ENCODE assay signal across 19 cellular contexts in genomic region chr20:9070304-9070703, GRCh38. TPM values are rescaled to one million over a fixed set of nuclear protein-coding genes. Genes with fewer than 3 reads are reported as not detected.
DNase-seq lines count a peak whose midpoint lies in the region; ATAC-seq and TF ChIP-seq lines count a peak whose summit lies in the region.
"Had no signal": no experiment of that assay in that cellular context is flagged by ENCODE, and none has a peak within 500 bp of the region (broad histone marks: within the 10 kb centered on the region; RNA-seq: fewer than 3 reads in every experiment).

No MANE protein-coding gene starts in this region.

- no peak overlapping the region for H3K9ac ChIP-seq in SK-N-SH
- no peak overlapping the region for H3K9ac ChIP-seq in SK-N-MC (ENCODE audit: insufficient read length)
- peak overlapping the region; percentile 94 for H3K9ac ChIP-seq in skeletal muscle satellite cell (ENCODE audit: low read depth, low read length)

- H3K27me3 ChIP-seq in SK-N-SH (ENCODE audit: insufficient read depth) (no peaks in the 10 kb centered on the region), skeletal muscle satellite cell (ENCODE audit: control insufficient read depth, insufficient read depth, low read length) (no peaks in the 10 kb centered on the region)

- TF ChIP-seq RAD21 in SK-N-SH (IDR thresholded peaks at IDR 0.05; ENCODE audit: low read length), result no peak

- H3F3A ChIP-seq in SK-N-SH (replicated peaks; ENCODE audit: insufficient read depth), result peaks cover 11% of the 10 kb centered on the region

- no peak for ATAC-seq in SK-N-SH treated with all-trans-retinoic acid at 6 μM for 48 hours
- ATAC-seq: mucosa of descending colon, T-helper 17 cell had no signal

- H3K27ac ChIP-seq in SK-N-SH (ENCODE audit: low read depth in 2 of 2, low read length in 1 of 2), result no peak overlapping the region
- H3K27ac ChIP-seq in SK-N-MC, result no peak overlapping the region

- 81% methylated on average over 3 of the region's 3 CpGs for WGBS in SK-N-SH (ENCODE audit: low lambda C conversion rate)

- H3K4me3 ChIP-seq in SK-N-SH (ENCODE audit: low read depth in 2 of 2, low read length in 1 of 2) (peak overlapping the region; percentile 63 to 87; a peak in 2 of 4 replicates), SK-N-MC (peak overlapping the region; percentile 91), skeletal muscle satellite cell (ENCODE audit: low read length) (peak overlapping the region; percentile 96)
- H3K4me3 ChIP-seq: mucosa of descending colon had no signal

- H3K9me3 ChIP-seq in SK-N-SH (no peaks in the 10 kb centered on the region), SK-N-MC (ENCODE audit: low read depth, low read length) (no peaks in the 10 kb centered on the region), skeletal muscle satellite cell (replicated peaks; ENCODE audit: low read length) (no peaks in the 10 kb centered on the region)
- H3K9me3 ChIP-seq: mucosa of descending colon had no signal

- H3K79me2 ChIP-seq in SK-N-SH (ENCODE audit: insufficient read depth), result peaks cover 24% of the 10 kb centered on the region

- no peaks in the 10 kb centered on the region; the same call in 1 of the 2 replicates for H4K20me1 ChIP-seq in SK-N-SH (ENCODE audit: insufficient read depth)

- CTCF ChIA-PET in SK-N-SH (lab: Yijun Ruan, JAX), result interaction anchor here (0.7 to 2.7 kb wide), 5 partner anchors 19 to 217 kb away, joined by 3 to 15 read pairs (median 3); no protein-coding TSS in a partner anchor

- DNase-seq in SK-N-SH (no peak), SK-N-MC (ENCODE audit: low read depth, low spot score) (no peak), glomerular visceral epithelial cell (ENCODE audit: extremely low spot score) (peak; percentile 41), NCI-H774 (lab: John Stamatoyannopoulos, UW) (no peak)
- DNase-seq in NK-92 treated with Interleukin-12 subunit alpha and Interleukin-12 subunit beta, amount 100 ng/mL, for 24 hours (lab: John Stamatoyannopoulos, UW), result no peak
- DNase-seq in stimulated activated CD4-positive, alpha-beta T cell treated with anti-CD3 and anti-CD28 coated beads, Interleukin-2, amount 100 ng/mL, for 24 hours, result no peak
- DNase-seq: activated CD4-positive, alpha-beta T cell treated with anti-CD3 and anti-CD28 coated beads for 1 hour; activated naive CD4-positive, alpha-beta T cell treated with anti-CD3 and anti-CD28 coated beads for 36 hours; COR-L47; effector memory CD4-positive, alpha-beta T cell; foreskin melanocyte; immature natural killer cell; mucosa of descending colon; NCI-H1930; NCI-H526; RPMI8226; T-helper 17 cell had no signal

- H3K4me2 ChIP-seq in SK-N-SH (peak overlapping the region; percentile 97), skeletal muscle satellite cell (ENCODE audit: low read length) (peak overlapping the region; percentile 96)

- H2AFZ ChIP-seq in SK-N-SH (ENCODE audit: low read depth), result no peak overlapping the region

- no peaks in the 10 kb centered on the region for H3K9me2 ChIP-seq in SK-N-SH

- peaks cover 13 to 19% of the 10 kb centered on the region in 2 experiments for H3K4me1 ChIP-seq in SK-N-SH (ENCODE audit: control insufficient read depth in 1 of 2, insufficient read depth in 2 of 2, low read depth in 1 of 2, low read length in 1 of 2)
- H3K4me1 ChIP-seq in skeletal muscle satellite cell (ENCODE audit: control insufficient read depth, insufficient read depth, low read length), result peaks cover 9% of the 10 kb centered on the region

- H3K36me3 ChIP-seq in SK-N-SH (replicated peaks in 1 of 2; ENCODE audit: control insufficient read depth in 1 of 2, insufficient read depth in 2 of 2, low read length in 1 of 2) (no peaks in the 10 kb centered on the region), SK-N-MC (ENCODE audit: insufficient read depth, low read length) (no peaks in the 10 kb centered on the region), skeletal muscle satellite cell (ENCODE audit: insufficient read depth, low read length) (no peaks in the 10 kb centered on the region)

- POLR2A ChIA-PET in SK-N-SH (lab: Yijun Ruan, JAX), result interaction anchor here (0.9 kb wide), 1 partner anchor 95 kb away, joined by 3 read pairs; no protein-coding TSS in a partner anchor

- no peak for TF ChIP-seq CTCF in SK-N-SH (IDR thresholded peaks at IDR 0.05)

- no peak for TF ChIP-seq EP300 in SK-N-SH (IDR thresholded peaks at IDR 0.05; ENCODE audit: borderline replicate concordance in 1 of 2, low read depth in 1 of 2, low read length in 1 of 2)

TF ChIP-seq in SK-N-SH, 30 proteins besides CTCF, POLR2A, EP300 and RAD21:
- no peak for TF ChIP-seq RXRA (IDR thresholded peaks at IDR 0.05; ENCODE audit: borderline replicate concordance, low read depth)
- TF ChIP-seq POLR2AphosphoS5 (IDR thresholded peaks at IDR 0.05; ENCODE audit: low read depth, low read length), result no peak
- no peak for TF ChIP-seq NFIC (IDR thresholded peaks at IDR 0.05; ENCODE audit: borderline replicate concordance)
- no peak for TF ChIP-seq TEAD4 (IDR thresholded peaks at IDR 0.05; ENCODE audit: borderline replicate concordance, insufficient read depth)
- no peak for TF ChIP-seq JUND (IDR thresholded peaks at IDR 0.05)
- no peak for TF ChIP-seq PBX3 (IDR thresholded peaks at IDR 0.05)
- TF ChIP-seq SMC3 (IDR thresholded peaks at IDR 0.05; ENCODE audit: low read depth, low read length), result no peak
- no peak for TF ChIP-seq TAF1 (IDR thresholded peaks at IDR 0.05; ENCODE audit: borderline replicate concordance, low read depth, low read length)

TF ChIP-seq in SK-N-SH treated with all-trans-retinoic acid at 6 μM for 48 hours, 23 proteins besides CTCF, POLR2A, EP300 and RAD21:
- no peak for TF ChIP-seq TSHZ2 (CRISPR knock-in tag; IDR thresholded peaks at IDR 0.05)
- no peak for TF ChIP-seq ZNF8 (CRISPR knock-in tag; IDR thresholded peaks at IDR 0.05)
- no peak for TF ChIP-seq ZNF565 (CRISPR knock-in tag; conservative IDR thresholded peaks at IDR 0.05; ENCODE audit: low read depth)
- TF ChIP-seq ZFP30 (CRISPR knock-in tag; IDR thresholded peaks at IDR 0.05), result no peak
- TF ChIP-seq ZC3H10 (CRISPR knock-in tag; IDR thresholded peaks at IDR 0.05), result no peak
- no peak for TF ChIP-seq CREB5 (CRISPR knock-in tag; IDR thresholded peaks at IDR 0.05; ENCODE audit: low read depth)
- TF ChIP-seq GLIS3 (CRISPR knock-in tag; IDR thresholded peaks at IDR 0.05), result no peak
- no peak for TF ChIP-seq PATZ1 (CRISPR knock-in tag; IDR thresholded peaks at IDR 0.05; ENCODE audit: borderline replicate concordance)
- no peak for TF ChIP-seq TCF4 (CRISPR knock-in tag; IDR thresholded peaks at IDR 0.05; ENCODE audit: borderline replicate concordance)

RNA-seq across cellular contexts. Expression of gene PLCB4, which starts 1.4 kb away (rescaled TPM):
- polyA plus RNA-seq in SK-N-SH (2012; rRNA removed), result 5.5 and 7.0 TPM in 2 replicates
- polyA plus RNA-seq in SK-N-SH (2012; cell fraction: cytosol; rRNA removed), result 5.2 and 5.8 TPM in 2 replicates
- polyA plus RNA-seq in SK-N-SH (2012; cell fraction: nucleus; rRNA removed), result 5.9 and 13.7 TPM in 2 replicates
- total RNA-seq in skeletal muscle satellite cell (2012; rRNA removed), result 0.76 and 3.5 TPM in 2 replicates
- total RNA-seq: activated naive CD4-positive, alpha-beta T cell treated with anti-CD3 and anti-CD28 coated beads for 36 hours had no signal
- polyA plus RNA-seq: immature natural killer cell had no signal
